In genomic region chr1:108877324-108877812, GRCh38 we compare ENCODE assay signal across 8 cellular contexts. TPM values are rescaled to one million over a fixed set of nuclear protein-coding genes. Genes with fewer than 3 reads are reported as not detected.
DNase-seq lines count a peak whose midpoint lies in the region; ATAC-seq, FAIRE-seq and TF ChIP-seq lines count a peak whose summit lies in the region.

No MANE protein-coding gene starts in this region.

- H3K36me3 Mint-ChIP-seq in activated T-cell treated with anti-CD3 and anti-CD28 coated beads, Interleukin-2, amount 50 U/mL, for 72 hours (ENCODE audit: insufficient read depth in 2 of 2) = peaks cover 0 to 1% of the 10 kb centered on the region in 2 donors

- no peaks in the 10 kb centered on the region for H3K27me3 Mint-ChIP-seq in activated T-cell treated with anti-CD3 and anti-CD28 coated beads, Interleukin-2, amount 50 U/mL, for 72 hours (ENCODE audit: low read depth)

- H3K4me3 Mint-ChIP-seq in activated T-cell treated with anti-CD3 and anti-CD28 coated beads, Interleukin-2, amount 50 U/mL, for 72 hours = peak overlapping the region; percentile 93 to 97

- H3K9me3 Mint-ChIP-seq in activated T-cell treated with anti-CD3 and anti-CD28 coated beads, Interleukin-2, amount 50 U/mL, for 72 hours = no peaks in the 10 kb centered on the region

- intact Hi-C loops in left ventricle myocardium inferior (cut with micrococcal nuclease) = no loop called here

- H3K79me2 ChIP-seq in DOHH2 (ENCODE audit: control insufficient read depth, low read length) = peaks cover 53% of the 10 kb centered on the region

- peak overlapping the region; percentile 38 for H3K27ac Mint-ChIP-seq in activated T-cell treated with anti-CD3 and anti-CD28 coated beads, Interleukin-2, amount 50 U/mL, for 72 hours

- TF ChIP-seq CTCF in DOHH2 (IDR thresholded peaks at IDR 0.05; ENCODE audit: low read depth, low read length, poor library complexity, severe bottlenecking) = no peak
- TF ChIP-seq CTCF in left ventricle myocardium inferior (IDR thresholded peaks at IDR 0.05; ENCODE audit: borderline replicate concordance) = no peak
- no peak for TF ChIP-seq CTCF in D721Med (IDR thresholded peaks at IDR 0.05; ENCODE audit: insufficient read depth, missing control alignments)

- H3K27ac ChIP-seq in DOHH2 (ENCODE audit: low read depth, low read length) = peak overlapping the region; percentile 9; the same call in 1 of the 2 replicates
- H3K27ac ChIP-seq in left ventricle myocardium inferior (replicated peaks) = peak overlapping the region; percentile 56

- H3K4me2 ChIP-seq in DOHH2 (ENCODE audit: low read length) = peak overlapping the region; percentile 96

- H3K27me3 ChIP-seq in DOHH2 (ENCODE audit: control insufficient read depth, low read length) (no peaks in the 10 kb centered on the region), left ventricle myocardium inferior (ENCODE audit: low read depth) (no peaks in the 10 kb centered on the region)

- no peaks in the 10 kb centered on the region for H3K9me2 ChIP-seq in DOHH2 (replicated peaks; ENCODE audit: control insufficient read depth, low read length)

- no peaks in the 10 kb centered on the region for H4K20me1 ChIP-seq in DOHH2 (ENCODE audit: control insufficient read depth, insufficient read depth, low read depth, low read length)

- peaks cover 24% of the 10 kb centered on the region for H3K4me1 Mint-ChIP-seq in activated T-cell treated with anti-CD3 and anti-CD28 coated beads, Interleukin-2, amount 50 U/mL, for 72 hours (ENCODE audit: low read depth)

- H3K4me3 ChIP-seq in DOHH2 (ENCODE audit: low read length) = peak overlapping the region; percentile 85
- H3K4me3 ChIP-seq in left ventricle myocardium inferior = peak overlapping the region; percentile 79

- DNase-seq in HT1080 (ENCODE audit: low read depth) (peak; percentile 43), left ventricle myocardium inferior (no peak), putamen (ENCODE audit: low spot score) (peak; percentile 37), D721Med (ENCODE audit: insufficient read length, low spot score) (no peak)
- peak in 1 of 2 donors; percentile 8 for DNase-seq in activated T-cell treated with anti-CD3 and anti-CD28 coated beads, Interleukin-2, amount 50 U/mL, for 72 hours

- H3K36me3 ChIP-seq in DOHH2 (ENCODE audit: control insufficient read depth, low read length) (no peaks in the 10 kb centered on the region), left ventricle myocardium inferior (no peaks in the 10 kb centered on the region)

- FAIRE-seq in D721Med (lab: Jason Lieb, UNC) = no peak

- H3K9me3 ChIP-seq in DOHH2 (ENCODE audit: control insufficient read depth, insufficient read depth, low read length) (no peaks in the 10 kb centered on the region), left ventricle myocardium inferior (replicated peaks) (no peaks in the 10 kb centered on the region)

- H3K4me1 ChIP-seq in DOHH2 (ENCODE audit: control insufficient read depth, low read length) (peaks cover 18% of the 10 kb centered on the region), left ventricle myocardium inferior (peaks cover 20% of the 10 kb centered on the region)

- ATAC-seq in activated T-cell treated with anti-CD3 and anti-CD28 coated beads, Interleukin-2, amount 50 U/mL, for 72 hours (replicated peaks in 1 of 2) = no peak
- ATAC-seq in GM19467 (IDR thresholded peaks at IDR 0.05; ENCODE audit: unreplicated experiment) (no peak), GM21381 (IDR thresholded peaks at IDR 0.05; ENCODE audit: unreplicated experiment) (no peak)

- H3F3A ChIP-seq in DOHH2 (ENCODE audit: control insufficient read depth, insufficient read depth) = peaks cover 6% of the 10 kb centered on the region; the same call in 1 of the 2 replicates

RNA-seq across cellular contexts. Expression of gene GPSM2, which starts 0.6 kb away (rescaled TPM):
- 28.8 and 34.1 TPM in 2 replicates for total RNA-seq in HT1080 (2014; rRNA removed; shearing (Covaris generic))
- polyA plus RNA-seq in HT1080 (2015; cell fraction: cytosol; rRNA removed) = 30.5 and 36.5 TPM in 2 replicates
- polyA plus RNA-seq in HT1080 (2015; cell fraction: nucleus; rRNA removed) = 23.2 and 28.8 TPM in 2 replicates
- 10 to 100 TPM; 15.1 to 16.7 TPM for total RNA-seq in activated T-cell treated with anti-CD3 and anti-CD28 coated beads, Interleukin-2, amount 50 U/mL, for 72 hours
- 2.5 TPM for total RNA-seq in left ventricle myocardium inferior

RNA-seq across cellular contexts. Expression of gene AKNAD1, which starts 20.5 kb away (rescaled TPM):
- 2.7 and 5.0 TPM in 2 replicates for total RNA-seq in HT1080 (2014; rRNA removed; shearing (Covaris generic))
- polyA plus RNA-seq in HT1080 (2015; cell fraction: cytosol; rRNA removed) = 3.2 and 3.6 TPM in 2 replicates
- polyA plus RNA-seq in HT1080 (2015; cell fraction: nucleus; rRNA removed) = 2.3 and 3.6 TPM in 2 replicates
- not detected for total RNA-seq in activated T-cell treated with anti-CD3 and anti-CD28 coated beads, Interleukin-2, amount 50 U/mL, for 72 hours
- total RNA-seq in left ventricle myocardium inferior = not detected

Comparison
In these comparisons a context has a peak if more than half of its experiments do, and no peak if none do; other contexts are left out.
1. DNase-seq: peak in HT1080 (single experiment) and putamen (single experiment); none in left ventricle myocardium inferior (single experiment) and D721Med (single experiment).